1 cellular context compared by ENCODE assay signal in the genomic region with DNA sequence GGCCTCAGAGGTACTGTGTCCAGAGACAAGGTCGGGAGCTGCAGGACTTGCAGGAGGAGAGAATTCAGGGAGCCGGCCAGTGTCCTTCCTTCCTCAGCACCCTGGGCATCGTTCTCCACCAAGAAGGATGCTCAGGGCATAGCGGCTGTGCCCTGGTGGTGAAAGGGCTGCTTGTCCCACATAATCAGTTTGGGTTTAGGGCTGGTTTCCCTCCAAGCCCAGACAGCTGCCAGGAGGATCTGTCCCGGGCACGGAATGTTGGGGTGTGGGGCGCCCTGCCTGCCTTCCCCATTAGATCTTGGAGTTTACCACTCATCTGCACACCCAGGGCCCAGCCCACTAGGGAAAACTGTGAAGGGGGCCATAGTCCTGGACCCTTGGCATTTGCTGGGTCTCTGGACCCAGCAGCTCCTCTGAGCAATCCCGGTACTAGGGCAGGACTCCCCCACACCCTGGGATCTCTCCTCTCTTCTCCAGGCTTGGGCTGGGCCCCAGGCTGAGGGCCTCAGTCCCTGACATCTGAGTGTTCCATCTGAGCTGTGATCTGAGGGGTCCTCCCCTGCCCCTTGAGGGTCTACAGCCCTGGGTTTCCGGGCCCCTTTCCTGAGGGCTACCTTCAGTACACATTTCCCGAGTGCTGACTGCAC.
TF ChIP-seq lines count a peak whose summit lies in the region.

No MANE protein-coding gene starts in this region.

TF ChIP-seq in HCT116, 20 proteins besides CTCF, POLR2A, EP300 and RAD21:
- no peak for TF ChIP-seq FOSL1 (IDR thresholded peaks at IDR 0.05; ENCODE audit: low read depth)
- no peak for TF ChIP-seq SP1 (IDR thresholded peaks at IDR 0.05; ENCODE audit: low read depth)
- no peak for TF ChIP-seq SIN3A (IDR thresholded peaks at IDR 0.05; ENCODE audit: low read depth)
- TF ChIP-seq CEBPB (IDR thresholded peaks at IDR 0.05; ENCODE audit: low read depth), result no peak
- TF ChIP-seq, protein P1, sequence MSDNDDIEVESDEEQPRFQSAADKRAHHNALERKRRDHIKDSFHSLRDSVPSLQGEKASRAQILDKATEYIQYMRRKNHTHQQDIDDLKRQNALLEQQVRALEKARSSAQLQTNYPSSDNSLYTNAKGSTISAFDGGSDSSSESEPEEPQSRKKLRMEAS (IDR thresholded peaks at IDR 0.05), result no peak
- no peak for TF ChIP-seq ZFX (IDR thresholded peaks at IDR 0.05)
- no peak for TF ChIP-seq TCF7L2 (IDR thresholded peaks at IDR 0.05; ENCODE audit: borderline replicate concordance, extremely low read depth, insufficient read depth, insufficient read length)
- no peak for TF ChIP-seq ZNF274 (IDR thresholded peaks at IDR 0.05; ENCODE audit: low read depth, low read length)
- TF ChIP-seq JUND (IDR thresholded peaks at IDR 0.05), result no peak
- TF ChIP-seq, protein P2, sequence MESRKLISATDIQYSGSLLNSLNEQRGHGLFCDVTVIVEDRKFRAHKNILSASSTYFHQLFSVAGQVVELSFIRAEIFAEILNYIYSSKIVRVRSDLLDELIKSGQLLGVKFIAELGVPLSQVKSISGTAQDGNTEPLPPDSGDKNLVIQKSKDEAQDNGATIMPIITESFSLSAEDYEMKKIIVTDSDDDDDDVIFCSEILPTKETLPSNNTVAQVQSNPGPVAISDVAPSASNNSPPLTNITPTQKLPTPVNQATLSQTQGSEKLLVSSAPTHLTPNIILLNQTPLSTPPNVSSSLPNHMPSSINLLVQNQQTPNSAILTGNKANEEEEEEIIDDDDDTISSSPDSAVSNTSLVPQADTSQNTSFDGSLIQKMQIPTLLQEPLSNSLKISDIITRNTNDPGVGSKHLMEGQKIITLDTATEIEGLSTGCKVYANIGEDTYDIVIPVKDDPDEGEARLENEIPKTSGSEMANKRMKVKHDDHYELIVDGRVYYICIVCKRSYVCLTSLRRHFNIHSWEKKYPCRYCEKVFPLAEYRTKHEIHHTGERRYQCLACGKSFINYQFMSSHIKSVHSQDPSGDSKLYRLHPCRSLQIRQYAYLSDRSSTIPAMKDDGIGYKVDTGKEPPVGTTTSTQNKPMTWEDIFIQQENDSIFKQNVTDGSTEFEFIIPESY (IDR thresholded peaks at IDR 0.05; ENCODE audit: extremely low read depth, insufficient replicate concordance, low read length), result no peak
- no peak for TF ChIP-seq EZH2 (IDR thresholded peaks at IDR 0.05)
- TF ChIP-seq, protein P3, sequence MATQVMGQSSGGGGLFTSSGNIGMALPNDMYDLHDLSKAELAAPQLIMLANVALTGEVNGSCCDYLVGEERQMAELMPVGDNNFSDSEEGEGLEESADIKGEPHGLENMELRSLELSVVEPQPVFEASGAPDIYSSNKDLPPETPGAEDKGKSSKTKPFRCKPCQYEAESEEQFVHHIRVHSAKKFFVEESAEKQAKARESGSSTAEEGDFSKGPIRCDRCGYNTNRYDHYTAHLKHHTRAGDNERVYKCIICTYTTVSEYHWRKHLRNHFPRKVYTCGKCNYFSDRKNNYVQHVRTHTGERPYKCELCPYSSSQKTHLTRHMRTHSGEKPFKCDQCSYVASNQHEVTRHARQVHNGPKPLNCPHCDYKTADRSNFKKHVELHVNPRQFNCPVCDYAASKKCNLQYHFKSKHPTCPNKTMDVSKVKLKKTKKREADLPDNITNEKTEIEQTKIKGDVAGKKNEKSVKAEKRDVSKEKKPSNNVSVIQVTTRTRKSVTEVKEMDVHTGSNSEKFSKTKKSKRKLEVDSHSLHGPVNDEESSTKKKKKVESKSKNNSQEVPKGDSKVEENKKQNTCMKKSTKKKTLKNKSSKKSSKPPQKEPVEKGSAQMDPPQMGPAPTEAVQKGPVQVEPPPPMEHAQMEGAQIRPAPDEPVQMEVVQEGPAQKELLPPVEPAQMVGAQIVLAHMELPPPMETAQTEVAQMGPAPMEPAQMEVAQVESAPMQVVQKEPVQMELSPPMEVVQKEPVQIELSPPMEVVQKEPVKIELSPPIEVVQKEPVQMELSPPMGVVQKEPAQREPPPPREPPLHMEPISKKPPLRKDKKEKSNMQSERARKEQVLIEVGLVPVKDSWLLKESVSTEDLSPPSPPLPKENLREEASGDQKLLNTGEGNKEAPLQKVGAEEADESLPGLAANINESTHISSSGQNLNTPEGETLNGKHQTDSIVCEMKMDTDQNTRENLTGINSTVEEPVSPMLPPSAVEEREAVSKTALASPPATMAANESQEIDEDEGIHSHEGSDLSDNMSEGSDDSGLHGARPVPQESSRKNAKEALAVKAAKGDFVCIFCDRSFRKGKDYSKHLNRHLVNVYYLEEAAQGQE (IDR thresholded peaks at IDR 0.05; ENCODE audit: low read depth), result no peak
